20 cellular contexts compared by ENCODE assay signal in genomic region chr13:32262619-32263018, GRCh38. TPM values are rescaled to one million over a fixed set of nuclear protein-coding genes. Genes with fewer than 3 reads are reported as not detected.
"Had no signal": no experiment of that assay in that cellular context is flagged by ENCODE, and none has a peak within 500 bp of the region (broad histone marks: within the 10 kb centered on the region; RNA-seq: fewer than 3 reads in every experiment).

No MANE protein-coding gene starts in this region.

- H3K27ac ChIP-seq: prostate gland had no signal

- DNase-seq: activated CD4-positive, alpha-beta T cell treated with anti-CD3 and anti-CD28 coated beads, Interleukin-2, amount 50 U/mL, for 1 hour; activated naive CD4-positive, alpha-beta T cell treated with Interleukin-2 at 50 U/mL for 16 hours; anterior cingulate cortex; nephron progenitor cell; occipital lobe; stimulated activated CD4-positive, alpha-beta T cell treated with anti-CD3 and anti-CD28 coated beads, Interleukin-12 subunit alpha, Interleukin-12 subunit beta, amount 100 ng/mL, for 4 hours; T-helper 9 cell; thyroid gland had no signal

- H3K36me3 ChIP-seq: breast epithelium, thyroid gland had no signal

- ATAC-seq: activated CD4-positive, CD25-positive, alpha-beta regulatory T cell treated with anti-CD3 and anti-CD28 coated beads, Interleukin-2, amount 50 U/mL, for 24 hours; activated T-helper 17 cell treated with anti-CD3 and anti-CD28 coated beads, Interleukin-2, amount 50 U/mL, for 72 hours; stimulated activated effector memory CD8-positive, alpha-beta T cell treated with anti-CD3 and anti-CD28 coated beads, Interleukin-12 subunit alpha, Interleukin-12 subunit beta, amount 100 ng/mL, for 72 hours had no signal

- H3K4me1 ChIP-seq: breast epithelium, prostate gland had no signal

- H3K9me3 ChIP-seq: breast epithelium, prostate gland, thyroid gland had no signal

- H3K27me3 ChIP-seq: breast epithelium, thyroid gland had no signal

- H3K4me3 ChIP-seq: breast epithelium, prostate gland, thyroid gland had no signal

RNA-seq across cellular contexts. Expression of gene ZAR1L, which starts 52.5 kb away (rescaled TPM):
- total RNA-seq: breast epithelium, chondrocyte, dermis microvascular lymphatic vessel endothelial cell, glomerular endothelial cell, kidney epithelial cell, lower leg skin, occipital lobe, prostate gland, SK-MEL-5, thyroid gland had no signal
- polyA plus RNA-seq: esophagus had no signal
